In genomic region chr16:72932050-72932449, GRCh38 we compare ENCODE assay signal across 11 cellular contexts.
A peak's percentile ranks its signal among the peaks of the same experiment; 100 is the strongest.
DNase-seq lines count a peak whose midpoint lies in the region; ATAC-seq and TF ChIP-seq lines count a peak whose summit lies in the region.
"Had no signal": no experiment of that assay in that cellular context is flagged by ENCODE, and none has a peak within 500 bp of the region (broad histone marks: within the 10 kb centered on the region; RNA-seq: fewer than 3 reads in every experiment).

No MANE protein-coding gene starts in this region.

- H3K9ac ChIP-seq in mesenchymal stem cell (ENCODE audit: low read length) = peak overlapping the region; percentile 86

- peak; percentile 27 for DNase-seq in activated CD8-positive, alpha-beta T cell treated with anti-CD3 and anti-CD28 coated beads, Interleukin-2, amount 10 ng/mL, durations not matched to agents 7 days and 5 days
- DNase-seq in activated CD8-positive, alpha-beta T cell treated with anti-CD3 and anti-CD28 coated beads for 36 hours = no peak
- DNase-seq in mesenchymal stem cell = peak; percentile 80
- DNase-seq in upper lobe of left lung = no peak
- DNase-seq: occipital lobe; stimulated activated CD8-positive, alpha-beta memory T cell treated with anti-CD3 and anti-CD28 coated beads, Interleukin-4, amount 100 ng/mL, for 48 hours had no signal

- H2AFZ ChIP-seq in mesenchymal stem cell (ENCODE audit: low read depth, low read length) = no peak overlapping the region

- H3K9me3 Mint-ChIP-seq in activated CD8-positive, alpha-beta T cell treated with anti-CD3 and anti-CD28 coated beads, Interleukin-2, amount 10 ng/mL, durations not matched to agents 7 days and 5 days (ENCODE audit: insufficient read depth) = no peaks in the 10 kb centered on the region
- no peaks in the 10 kb centered on the region for H3K9me3 Mint-ChIP-seq in activated CD8-positive, alpha-beta T cell treated with anti-CD3 and anti-CD28 coated beads for 36 hours
- H3K9me3 Mint-ChIP-seq in brain = no peaks in the 10 kb centered on the region

- TF ChIP-seq POLR2A in upper lobe of left lung (IDR thresholded peaks at IDR 0.05) = no peak

- H3K27ac ChIP-seq in mesenchymal stem cell (ENCODE audit: low read length, poor library complexity, severe bottlenecking) (no peak overlapping the region), upper lobe of left lung (peak overlapping the region in 3 of 4 donors; percentile 30 to 71 (median 69))
- H3K27ac ChIP-seq: epithelial cell of prostate had no signal

- 88% methylated on average over 1 of the region's 2 CpGs for WGBS in mesenchymal stem cell
- WGBS in upper lobe of left lung, 2 donors = 18 to 21% methylated on average over 2 of the region's 2 CpGs

- H3K27me3 Mint-ChIP-seq in activated CD8-positive, alpha-beta T cell treated with anti-CD3 and anti-CD28 coated beads, Interleukin-2, amount 10 ng/mL, durations not matched to agents 7 days and 5 days (ENCODE audit: low read depth) = peaks cover 21% of the 10 kb centered on the region
- H3K27me3 Mint-ChIP-seq in activated CD8-positive, alpha-beta T cell treated with anti-CD3 and anti-CD28 coated beads for 36 hours = no peaks in the 10 kb centered on the region
- peaks cover 7% of the 10 kb centered on the region for H3K27me3 Mint-ChIP-seq in brain

- no peaks in the 10 kb centered on the region for H3K36me3 Mint-ChIP-seq in activated CD8-positive, alpha-beta T cell treated with anti-CD3 and anti-CD28 coated beads, Interleukin-2, amount 10 ng/mL, durations not matched to agents 7 days and 5 days (ENCODE audit: low read depth)
- H3K36me3 Mint-ChIP-seq in activated CD8-positive, alpha-beta T cell treated with anti-CD3 and anti-CD28 coated beads for 36 hours (ENCODE audit: low read depth) = no peaks in the 10 kb centered on the region
- peaks cover 30% of the 10 kb centered on the region for H3K36me3 Mint-ChIP-seq in brain

- H4K8ac ChIP-seq in mesenchymal stem cell (ENCODE audit: low read length) = no peak overlapping the region

- no peaks in the 10 kb centered on the region for H3K36me3 ChIP-seq in mesenchymal stem cell (ENCODE audit: control insufficient read depth in 1 of 2, insufficient read depth in 2 of 2, low read depth in 1 of 2, low read length in 2 of 2)
- no peaks in the 10 kb centered on the region for H3K36me3 ChIP-seq in upper lobe of left lung

- no peak overlapping the region for H2BK120ac ChIP-seq in mesenchymal stem cell (ENCODE audit: low read depth, low read length)

- no peak overlapping the region for H3K4me2 ChIP-seq in mesenchymal stem cell (ENCODE audit: low read length, poor library complexity, severe bottlenecking)

- POLR2A ChIA-PET in activated CD8-positive, alpha-beta T cell treated with anti-CD3 and anti-CD28 coated beads, Interleukin-2, amount 10 ng/mL, durations not matched to agents 7 days and 5 days (lab: Charles Lee) = interaction anchor here (1.9 kb wide), 1 partner anchor 11 kb away, joined by 10 read pairs; no protein-coding TSS in a partner anchor
- POLR2A ChIA-PET in activated CD8-positive, alpha-beta T cell treated with anti-CD3 and anti-CD28 coated beads for 36 hours (lab: Charles Lee) = no interaction called here

- TF ChIP-seq CTCF in activated CD8-positive, alpha-beta T cell treated with anti-CD3 and anti-CD28 coated beads for 36 hours (IDR thresholded peaks at IDR 0.05) = no peak
- no peak for TF ChIP-seq CTCF in brain (conservative IDR thresholded peaks at IDR 0.05)
- no peak for TF ChIP-seq CTCF in upper lobe of left lung (IDR thresholded peaks at IDR 0.05)

- H3K4me1 Mint-ChIP-seq in activated CD8-positive, alpha-beta T cell treated with anti-CD3 and anti-CD28 coated beads, Interleukin-2, amount 10 ng/mL, durations not matched to agents 7 days and 5 days (ENCODE audit: low read depth) = peaks cover 33% of the 10 kb centered on the region
- peaks cover 4% of the 10 kb centered on the region for H3K4me1 Mint-ChIP-seq in activated CD8-positive, alpha-beta T cell treated with anti-CD3 and anti-CD28 coated beads for 36 hours (ENCODE audit: low read depth)
- peaks cover 94% of the 10 kb centered on the region for H3K4me1 Mint-ChIP-seq in brain

- intact Hi-C loops in activated CD8-positive, alpha-beta T cell treated with anti-CD3 and anti-CD28 coated beads for 36 hours (cut with micrococcal nuclease) = no loop called here

- no peak overlapping the region for H3K18ac ChIP-seq in mesenchymal stem cell (ENCODE audit: low read depth in 1 of 2, low read length in 2 of 2)

- H3K4ac ChIP-seq in mesenchymal stem cell (ENCODE audit: low read depth in 1 of 2, low read length in 2 of 2) = no peak overlapping the region

- H3K27me3 ChIP-seq in mesenchymal stem cell (ENCODE audit: control insufficient read depth in 1 of 2, insufficient read depth in 1 of 2, low read length in 2 of 2) (no peaks in the 10 kb centered on the region), upper lobe of left lung (no peaks in the 10 kb centered on the region)

- H3K9me3 ChIP-seq in mesenchymal stem cell (ENCODE audit: control insufficient read depth, low read length) (no peaks in the 10 kb centered on the region), upper lobe of left lung (no peaks in the 10 kb centered on the region)

- H2AK5ac ChIP-seq in mesenchymal stem cell (ENCODE audit: low read length, severe bottlenecking) = no peak overlapping the region

- no peak overlapping the region for H2BK12ac ChIP-seq in mesenchymal stem cell (ENCODE audit: low read length in 2 of 2)

- H3K4me3 ChIP-seq in mesenchymal stem cell (ENCODE audit: insufficient read depth in 1 of 2, low read depth in 1 of 2, low read length in 2 of 2) (peak overlapping the region in 1 of 2 experiments; percentile 54), upper lobe of left lung (no peak overlapping the region)

- TF ChIP-seq EP300 in upper lobe of left lung (IDR thresholded peaks at IDR 0.05) = no peak

- H3K14ac ChIP-seq in mesenchymal stem cell (ENCODE audit: low read length in 2 of 2) = no peak overlapping the region

- peak; percentile 80 for ATAC-seq in activated CD8-positive, alpha-beta T cell treated with anti-CD3 and anti-CD28 coated beads, Interleukin-2, amount 10 ng/mL, durations not matched to agents 7 days and 5 days
- no peak for ATAC-seq in activated CD8-positive, alpha-beta T cell treated with anti-CD3 and anti-CD28 coated beads for 36 hours
- ATAC-seq in upper lobe of left lung (ENCODE audit: low FRiP score in 2 of 2) (peak in 1 of 2 donors; percentile 18), GM21390 (IDR thresholded peaks at IDR 0.05; ENCODE audit: unreplicated experiment) (no peak), HG03460 (IDR thresholded peaks at IDR 0.05; ENCODE audit: unreplicated experiment) (no peak), GM21528 (IDR thresholded peaks at IDR 0.05; ENCODE audit: low FRiP score, unreplicated experiment) (no peak)

- no peak overlapping the region for H2BK5ac ChIP-seq in mesenchymal stem cell (ENCODE audit: low read depth, low read length, poor library complexity, severe bottlenecking)

- H3K27ac Mint-ChIP-seq in activated CD8-positive, alpha-beta T cell treated with anti-CD3 and anti-CD28 coated beads, Interleukin-2, amount 10 ng/mL, durations not matched to agents 7 days and 5 days = peak overlapping the region; percentile 63
- no peak overlapping the region for H3K27ac Mint-ChIP-seq in activated CD8-positive, alpha-beta T cell treated with anti-CD3 and anti-CD28 coated beads for 36 hours
- peak overlapping the region in 3 of 5 experiments; percentile 52 to 88 (median 73) for H3K27ac Mint-ChIP-seq in brain

- H3K4me1 ChIP-seq in mesenchymal stem cell (ENCODE audit: control insufficient read depth, insufficient read depth, low read depth, low read length) = peaks cover 6% of the 10 kb centered on the region
- peaks cover 29 to 45% (median 39%) of the 10 kb centered on the region in 4 donors for H3K4me1 ChIP-seq in upper lobe of left lung

- H2BK15ac ChIP-seq in mesenchymal stem cell (ENCODE audit: low read depth, poor library complexity, severe bottlenecking) = no peak overlapping the region

- CTCF ChIA-PET in activated CD8-positive, alpha-beta T cell treated with anti-CD3 and anti-CD28 coated beads, Interleukin-2, amount 10 ng/mL, durations not matched to agents 7 days and 5 days (lab: Charles Lee) = interaction anchor here (1.0 to 1.5 kb wide), 2 partner anchors 11 to 99 kb away, joined by 4 to 5 read pairs; no protein-coding TSS in a partner anchor
- CTCF ChIA-PET in activated CD8-positive, alpha-beta T cell treated with anti-CD3 and anti-CD28 coated beads for 36 hours (lab: Charles Lee) = no interaction called here

- H3K23ac ChIP-seq in mesenchymal stem cell (ENCODE audit: low read length in 2 of 2) = no peak overlapping the region

- peak overlapping the region; percentile 33 for H3K4me3 Mint-ChIP-seq in activated CD8-positive, alpha-beta T cell treated with anti-CD3 and anti-CD28 coated beads, Interleukin-2, amount 10 ng/mL, durations not matched to agents 7 days and 5 days
- no peak overlapping the region for H3K4me3 Mint-ChIP-seq in activated CD8-positive, alpha-beta T cell treated with anti-CD3 and anti-CD28 coated beads for 36 hours
- peak overlapping the region in 3 of 5 experiments; percentile 21 to 41 (median 33) for H3K4me3 Mint-ChIP-seq in brain

- H3K79me1 ChIP-seq in mesenchymal stem cell (replicated peaks; ENCODE audit: low read length, poor library complexity, severe bottlenecking) = peaks cover 23% of the 10 kb centered on the region

- H4K91ac ChIP-seq in mesenchymal stem cell (ENCODE audit: low read length) = no peak overlapping the region

Comparison
In these comparisons a context has a peak if more than half of its experiments do, and no peak if none do; other contexts are left out.
1. DNase-seq: peak in activated CD8-positive, alpha-beta T cell treated with anti-CD3 and anti-CD28 coated beads, Interleukin-2, amount 10 ng/mL, durations not matched to agents 7 days and 5 days (single experiment) and mesenchymal stem cell (single experiment); none in activated CD8-positive, alpha-beta T cell treated with anti-CD3 and anti-CD28 coated beads for 36 hours (single experiment) and upper lobe of left lung (0 of 2).